In the genomic region with DNA sequence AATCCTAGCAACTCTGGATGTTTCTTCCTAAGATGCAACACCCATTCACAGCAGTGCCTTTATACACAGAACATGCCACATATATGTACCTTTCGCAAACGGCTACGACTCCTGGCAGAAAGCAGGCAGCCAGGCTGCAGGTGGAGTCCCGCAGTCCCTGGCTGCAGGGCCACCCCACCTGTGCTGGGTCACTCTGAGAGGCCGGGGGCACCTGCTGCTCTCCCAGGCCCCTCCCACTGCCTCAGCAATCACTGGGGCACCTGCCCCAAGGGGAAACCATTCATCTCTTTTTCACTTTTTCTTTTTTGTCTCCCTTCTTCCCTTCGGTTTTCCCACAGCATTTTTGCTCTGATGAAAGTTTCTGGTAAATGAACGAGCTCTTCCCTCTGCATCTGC, we compare ENCODE assay signal across 9 cellular contexts. TPM values are rescaled to one million over a fixed set of nuclear protein-coding genes. Genes with fewer than 3 reads are reported as not detected.
"Had no signal": no experiment of that assay in that cellular context is flagged by ENCODE, and none has a peak within 500 bp of the region (broad histone marks: within the 10 kb centered on the region; RNA-seq: fewer than 3 reads in every experiment).

No MANE protein-coding gene starts in this region.

- H3K4me3 Mint-ChIP-seq: H9, IgD-negative memory B cell had no signal

- H3K36me3 Mint-ChIP-seq: IgD-negative memory B cell had no signal

- H3K27ac ChIP-seq: HL-60 had no signal

- H3K27ac Mint-ChIP-seq: H9, IgD-negative memory B cell had no signal

- DNase-seq: GOT3, HCEC 1CT, KBM-7 had no signal

RNA-seq across cellular contexts. Expression of gene RNF212, which starts 28.0 kb away (rescaled TPM):
- total RNA-seq: H4, HepG2, HT1080 had no signal
- polyA plus RNA-seq: HepG2 had no signal
